Comparison of ENCODE assay signal across 15 cellular contexts in genomic region chr17:50558091-50558490, GRCh38. TPM values are rescaled to one million over a fixed set of nuclear protein-coding genes. Genes with fewer than 3 reads are reported as not detected.
DNase-seq lines count a peak whose midpoint lies in the region; ATAC-seq, FAIRE-seq and TF ChIP-seq lines count a peak whose summit lies in the region.
"Had no signal": no experiment of that assay in that cellular context is flagged by ENCODE, and none has a peak within 500 bp of the region (broad histone marks: within the 10 kb centered on the region; RNA-seq: fewer than 3 reads in every experiment).

No MANE protein-coding gene starts in this region.

- peak overlapping the region; percentile 78 for H3K4me3 Mint-ChIP-seq in CD8-positive, alpha-beta T cell
- peak overlapping the region; percentile 76 for H3K4me3 Mint-ChIP-seq in central memory CD8-positive, alpha-beta T cell
- peak overlapping the region; percentile 72 for H3K4me3 Mint-ChIP-seq in neural crest cell
- H3K4me3 Mint-ChIP-seq: activated naive CD8-positive, alpha-beta T cell treated with anti-CD3 and anti-CD28 coated beads, Interleukin-2, amount 50 U/mL, for 24 hours; activated T-cell treated with anti-CD3 and anti-CD28 coated beads, Interleukin-2, amount 50 U/mL, for 24 hours had no signal

- DNase-seq in CD8-positive, alpha-beta T cell = no peak
- DNase-seq in HTR-8/SVneo (ENCODE audit: insufficient read length, low spot score) (no peak), neural crest cell (ENCODE audit: low read depth, low spot score) (no peak), osteoblast (ENCODE audit: insufficient read length, low spot score, missing footprints) (no peak), ecto neural progenitor cell (ENCODE audit: low spot score) (no peak)
- DNase-seq in central memory CD8-positive, alpha-beta T cell (ENCODE audit: low spot score in 2 of 2) = no peak
- no peak for DNase-seq in stimulated activated CD4-positive, alpha-beta T cell treated with anti-CD3 and anti-CD28 coated beads, Interleukin-1b, Interleukin-23, amount 100 ng/mL, for 48 hours
- DNase-seq: activated CD4-positive, alpha-beta T cell treated with anti-CD3 and anti-CD28 coated beads, Interleukin-2, amount 50 U/mL, for 4 hours; activated T-cell treated with anti-CD3 and anti-CD28 coated beads, Interleukin-2, amount 50 U/mL, for 24 hours; SW 1271 had no signal

- peaks cover 29% of the 10 kb centered on the region for H3K4me1 ChIP-seq in CD8-positive, alpha-beta T cell (ENCODE audit: insufficient read depth, low read length)
- H3K4me1 ChIP-seq in osteoblast (ENCODE audit: insufficient read depth, low read length) = peaks cover 10% of the 10 kb centered on the region

- H3K4me1 Mint-ChIP-seq in CD8-positive, alpha-beta T cell (ENCODE audit: low read depth) = peaks cover 25% of the 10 kb centered on the region
- peaks cover 27% of the 10 kb centered on the region for H3K4me1 Mint-ChIP-seq in central memory CD8-positive, alpha-beta T cell
- peaks cover 20% of the 10 kb centered on the region for H3K4me1 Mint-ChIP-seq in neural crest cell

- H3K27ac Mint-ChIP-seq in CD8-positive, alpha-beta T cell = no peak overlapping the region
- H3K27ac Mint-ChIP-seq in central memory CD8-positive, alpha-beta T cell (ENCODE audit: low read depth) = no peak overlapping the region
- H3K27ac Mint-ChIP-seq in neural crest cell (ENCODE audit: unreplicated experiment) = no peak overlapping the region
- H3K27ac Mint-ChIP-seq: activated naive CD8-positive, alpha-beta T cell treated with anti-CD3 and anti-CD28 coated beads, Interleukin-2, amount 50 U/mL, for 24 hours; activated T-cell treated with anti-CD3 and anti-CD28 coated beads, Interleukin-2, amount 50 U/mL, for 24 hours; progenitor cell of endocrine pancreas had no signal

- no peaks in the 10 kb centered on the region for H3K9me3 ChIP-seq in CD8-positive, alpha-beta T cell (ENCODE audit: low read length)
- H3K9me3 ChIP-seq in osteoblast (ENCODE audit: low read depth, low read length) = no peaks in the 10 kb centered on the region
- H3K9me3 ChIP-seq: esophagus muscularis mucosa had no signal

- no peak overlapping the region for H3K4me2 ChIP-seq in osteoblast (ENCODE audit: insufficient read depth, low read length)

- H3K36me3 ChIP-seq in CD8-positive, alpha-beta T cell (ENCODE audit: insufficient read depth, low read length) = no peaks in the 10 kb centered on the region
- H3K36me3 ChIP-seq in osteoblast (ENCODE audit: insufficient read depth, low read length) = peaks cover 5% of the 10 kb centered on the region

- intact Hi-C loops in CD8-positive, alpha-beta T cell (cut with DNase I, micrococcal nuclease) = no loop called here

- H3K36me3 Mint-ChIP-seq in CD8-positive, alpha-beta T cell = peaks cover 9% of the 10 kb centered on the region
- H3K36me3 Mint-ChIP-seq in central memory CD8-positive, alpha-beta T cell (ENCODE audit: insufficient read depth) = peaks cover 5% of the 10 kb centered on the region
- no peaks in the 10 kb centered on the region for H3K36me3 Mint-ChIP-seq in neural crest cell (ENCODE audit: low read depth)

- no peak for TF ChIP-seq CTCF in CD8-positive, alpha-beta T cell (IDR thresholded peaks at IDR 0.05)
- no peak for TF ChIP-seq CTCF in neural crest cell (conservative IDR thresholded peaks at IDR 0.05)
- TF ChIP-seq CTCF in osteoblast (IDR thresholded peaks at IDR 0.05; ENCODE audit: extremely low read depth, low read depth, low read length) = no peak

- no peak overlapping the region for H3K4me3 ChIP-seq in CD8-positive, alpha-beta T cell (ENCODE audit: low read depth, low read length)
- H3K4me3 ChIP-seq in osteoblast (ENCODE audit: insufficient read depth, low read length) = no peak overlapping the region

- peak; percentile 74 for FAIRE-seq in HTR-8/SVneo (lab: Jason Lieb, UNC)
- FAIRE-seq: bronchial epithelial cell had no signal

- POLR2A ChIA-PET in CD8-positive, alpha-beta T cell (lab: Charles Lee) = no interaction called here

- CTCF ChIA-PET in CD8-positive, alpha-beta T cell (lab: Charles Lee) = no interaction called here

- H3K79me2 ChIP-seq in osteoblast (ENCODE audit: insufficient read depth, low read length) = no peaks in the 10 kb centered on the region

- H4K20me1 ChIP-seq in osteoblast (ENCODE audit: insufficient read depth, low read length) = peaks cover 9% of the 10 kb centered on the region

- peaks cover 24% of the 10 kb centered on the region for H3K27me3 ChIP-seq in CD8-positive, alpha-beta T cell (ENCODE audit: insufficient read depth, low read length)
- peaks cover 42% of the 10 kb centered on the region for H3K27me3 ChIP-seq in osteoblast (ENCODE audit: insufficient read depth, low read length)

- peaks cover 30% of the 10 kb centered on the region for H3K27me3 Mint-ChIP-seq in CD8-positive, alpha-beta T cell (ENCODE audit: low read depth)
- peaks cover 46% of the 10 kb centered on the region for H3K27me3 Mint-ChIP-seq in central memory CD8-positive, alpha-beta T cell
- H3K27me3 Mint-ChIP-seq in neural crest cell (ENCODE audit: low read depth) = peaks cover 64% of the 10 kb centered on the region

- H3K9me3 Mint-ChIP-seq in CD8-positive, alpha-beta T cell = no peaks in the 10 kb centered on the region
- no peaks in the 10 kb centered on the region for H3K9me3 Mint-ChIP-seq in central memory CD8-positive, alpha-beta T cell
- no peaks in the 10 kb centered on the region for H3K9me3 Mint-ChIP-seq in neural crest cell
- H3K9me3 Mint-ChIP-seq: activated naive CD8-positive, alpha-beta T cell treated with anti-CD3 and anti-CD28 coated beads, Interleukin-2, amount 50 U/mL, for 24 hours; activated T-cell treated with anti-CD3 and anti-CD28 coated beads, Interleukin-2, amount 50 U/mL, for 24 hours had no signal

- no peak for ATAC-seq in CD8-positive, alpha-beta T cell
- no peak for ATAC-seq in central memory CD8-positive, alpha-beta T cell (replicated peaks; ENCODE audit: extremely low read depth, poor library complexity, severe bottlenecking)
- ATAC-seq in GM21786 (IDR thresholded peaks at IDR 0.05; ENCODE audit: unreplicated experiment) = no peak
- ATAC-seq: activated naive CD8-positive, alpha-beta T cell treated with anti-CD3 and anti-CD28 coated beads, Interleukin-2, amount 50 U/mL, for 24 hours had no signal

- H2AFZ ChIP-seq in osteoblast (ENCODE audit: low read length) = no peak overlapping the region

- no peak overlapping the region for H3K27ac ChIP-seq in CD8-positive, alpha-beta T cell (ENCODE audit: low read depth, low read length)
- no peak overlapping the region for H3K27ac ChIP-seq in osteoblast (ENCODE audit: low read depth, low read length)
- H3K27ac ChIP-seq: esophagus muscularis mucosa had no signal

RNA-seq across cellular contexts. Expression of gene CACNA1G, which starts 2.4 kb away (rescaled TPM):
- under 1 TPM in 1 of 2 experiments, not detected in 1; 0.03 TPM for total RNA-seq in CD8-positive, alpha-beta T cell
- total RNA-seq in neural crest cell (1.1 TPM in 2 replicates), osteoblast (under 0.01 TPM in 2 replicates)
- total RNA-seq: bronchial epithelial cell had no signal

RNA-seq across cellular contexts. Expression of gene SPATA20, which starts 11.1 kb away (rescaled TPM):
- total RNA-seq in CD8-positive, alpha-beta T cell = 10 to 100 TPM; 33.0 to 37.2 TPM
- total RNA-seq in neural crest cell (24.4 and 25.8 TPM in 2 replicates), osteoblast (126 and 142 TPM in 2 replicates)

RNA-seq across cellular contexts. Expression of gene EPN3, which starts 25.6 kb away (rescaled TPM):
- not detected for total RNA-seq in CD8-positive, alpha-beta T cell
- total RNA-seq in neural crest cell = 0.11 TPM in 1 of 2 replicates, not detected in the other
- total RNA-seq in osteoblast = not detected in 2 replicates
- total RNA-seq: esophagus muscularis mucosa had no signal

RNA-seq across cellular contexts. Expression of gene MYCBPAP, which starts 49.9 kb away (rescaled TPM):
- total RNA-seq in CD8-positive, alpha-beta T cell = 1 to 10 TPM; 3.4 to 3.5 TPM
- total RNA-seq in neural crest cell (1.2 and 1.7 TPM in 2 replicates), osteoblast (0.36 and 0.88 TPM in 2 replicates)
